Comparison of ENCODE assay signal across 25 cellular contexts in genomic region chr14:69378274-69378673, GRCh38. TPM values are rescaled to one million over a fixed set of nuclear protein-coding genes. Genes with fewer than 3 reads are reported as not detected.
DNase-seq lines count a peak whose midpoint lies in the region; ATAC-seq, FAIRE-seq and TF ChIP-seq lines count a peak whose summit lies in the region.
"Had no signal": no experiment of that assay in that cellular context is flagged by ENCODE, and none has a peak within 500 bp of the region (broad histone marks: within the 10 kb centered on the region; RNA-seq: fewer than 3 reads in every experiment).

No MANE protein-coding gene starts in this region.

- H3K36me3 ChIP-seq in HEK293 (ENCODE audit: control insufficient read depth in 2 of 2, insufficient read depth in 1 of 2, low read length in 2 of 2) (peaks cover 66 to 75% of the 10 kb centered on the region in 2 experiments), GM12878 (ENCODE audit: control insufficient read depth in 2 of 2, insufficient read depth in 2 of 2, low read length in 1 of 2) (peaks cover 1 to 35% of the 10 kb centered on the region in 2 experiments), parathyroid adenoma (ENCODE audit: control insufficient read depth, insufficient read depth, low read length) (no peaks in the 10 kb centered on the region)

- TF ChIP-seq POLR2A in GM12878 (IDR thresholded peaks at IDR 0.05; ENCODE audit: low read depth, low read length) = no peak
- no peak for TF ChIP-seq POLR2A in GM18505 (IDR thresholded peaks at IDR 0.05; ENCODE audit: borderline replicate concordance, extremely low read depth, insufficient read depth, insufficient read length)

- POLR2A ChIA-PET in HEK293 (lab: Yijun Ruan, JAX) (no interaction called here), GM12878 (lab: Charles Lee) (interaction anchor here (2.8 kb wide), 1 partner anchor 9 kb away, joined by 8 read pairs; no protein-coding TSS in a partner anchor)

- peaks cover 89% of the 10 kb centered on the region for H3K36me3 Mint-ChIP-seq in activated T-cell treated with anti-CD3 and anti-CD28 coated beads, Interleukin-2, amount 50 U/mL, for 24 hours (ENCODE audit: low read depth)
- H3K36me3 Mint-ChIP-seq in activated T-cell treated with anti-CD3 and anti-CD28 coated beads, Interleukin-2, amount 50 U/mL, for 72 hours (ENCODE audit: insufficient read depth in 2 of 2) = peaks cover 20 to 33% of the 10 kb centered on the region in 2 donors

- H3K9me3 ChIP-seq in HEK293 (ENCODE audit: control insufficient read depth, insufficient read depth, low read depth, low read length) = no peaks in the 10 kb centered on the region
- H3K9me3 ChIP-seq in GM12878 (replicated peaks; ENCODE audit: control insufficient read depth, insufficient read depth, low read length) = no peaks in the 10 kb centered on the region
- no peaks in the 10 kb centered on the region for H3K9me3 ChIP-seq in parathyroid adenoma (ENCODE audit: control insufficient read depth, low read length)
- H3K9me3 ChIP-seq: BE2C had no signal

- BruUV-seq in GM12878 (replicated peaks; lab: Mats Ljungman, UMichigan) = no TSS peak

- H3K79me2 ChIP-seq in GM12878 (ENCODE audit: control insufficient read depth, insufficient read depth, low read length) = peaks cover 11% of the 10 kb centered on the region
- peaks cover 9% of the 10 kb centered on the region for H3K79me2 ChIP-seq in parathyroid adenoma

- WGBS in GM12878 (ENCODE audit: insufficient coverage, insufficient replicate concordance, low lambda C conversion rate, missing lambda C conversion rate) = 89% methylated on average over 2 of the region's 2 CpGs

- FAIRE-seq in GM12878 (lab: Jason Lieb, UNC) = no peak
- FAIRE-seq: GM12891 had no signal

- DNase-seq in activated T-cell treated with anti-CD3 and anti-CD28 coated beads, Interleukin-2, amount 50 U/mL, for 24 hours = no peak
- DNase-seq in activated T-cell treated with anti-CD3 and anti-CD28 coated beads, Interleukin-2, amount 50 U/mL, for 72 hours = no peak
- no peak for DNase-seq in GM12878 (ENCODE audit: low read depth, low spot score)
- no peak for DNase-seq in activated CD4-positive, alpha-beta T cell treated with anti-CD3 and anti-CD28 coated beads, Interleukin-2, amount 50 U/mL, for 4 hours
- DNase-seq: 8988T, ACHN, BE2C, DMS53, EL, GDM1, H7, KBM-7, MM.1S, NCI-H2029 treated with DMSO at 0.1 percent for 48 hours, NCI-H446 treated with DMSO at 0.1 percent for 48 hours, NCI-H526, NCI-H82, PC-9, SJCRH30 had no signal

- H3K27me3 ChIP-seq in GM12878 (replicated peaks in 1 of 2; ENCODE audit: control insufficient read depth in 2 of 2, insufficient read depth in 2 of 2, low read length in 1 of 2) (no peaks in the 10 kb centered on the region), parathyroid adenoma (ENCODE audit: control insufficient read depth, insufficient read depth, low read length) (no peaks in the 10 kb centered on the region)
- H3K27me3 ChIP-seq: BE2C, SJCRH30 had no signal

- no peak for TF ChIP-seq EP300 in GM12878 (IDR thresholded peaks at IDR 0.05; ENCODE audit: borderline replicate concordance in 1 of 2, control insufficient read depth in 1 of 2, low read depth in 2 of 2, low read length in 2 of 2)

- no peaks in the 10 kb centered on the region for H3K27me3 Mint-ChIP-seq in activated T-cell treated with anti-CD3 and anti-CD28 coated beads, Interleukin-2, amount 50 U/mL, for 24 hours
- no peaks in the 10 kb centered on the region for H3K27me3 Mint-ChIP-seq in activated T-cell treated with anti-CD3 and anti-CD28 coated beads, Interleukin-2, amount 50 U/mL, for 72 hours (ENCODE audit: low read depth)

- SMC1A ChIA-PET in GM12878 (lab: Charles Lee; ENCODE audit: uncharacterized antibody, unreplicated experiment) = interaction anchor here (0.9 to 1.7 kb wide), 5 partner anchors 9 to 81 kb away, joined by 3 to 5 read pairs (median 3); no protein-coding TSS in a partner anchor

- peak overlapping the region; percentile 26 for H3K27ac Mint-ChIP-seq in activated T-cell treated with anti-CD3 and anti-CD28 coated beads, Interleukin-2, amount 50 U/mL, for 24 hours
- no peak overlapping the region for H3K27ac Mint-ChIP-seq in activated T-cell treated with anti-CD3 and anti-CD28 coated beads, Interleukin-2, amount 50 U/mL, for 72 hours

- H2AFZ ChIP-seq in GM12878 (ENCODE audit: control insufficient read depth, low read depth, low read length) = no peak overlapping the region
- H2AFZ ChIP-seq in parathyroid adenoma = no peak overlapping the region
- H2AFZ ChIP-seq: PC-9 had no signal

- H4K20me1 ChIP-seq in GM12878 (ENCODE audit: control insufficient read depth, insufficient read depth) = no peaks in the 10 kb centered on the region

- peaks cover 15% of the 10 kb centered on the region for H3K4me1 Mint-ChIP-seq in activated T-cell treated with anti-CD3 and anti-CD28 coated beads, Interleukin-2, amount 50 U/mL, for 24 hours (ENCODE audit: low read depth)
- H3K4me1 Mint-ChIP-seq in activated T-cell treated with anti-CD3 and anti-CD28 coated beads, Interleukin-2, amount 50 U/mL, for 72 hours (ENCODE audit: low read depth) = peaks cover 14% of the 10 kb centered on the region

- ATAC-seq in activated T-cell treated with anti-CD3 and anti-CD28 coated beads, Interleukin-2, amount 50 U/mL, for 72 hours (replicated peaks in 1 of 2) = no peak
- peak; percentile 18; the same call in 1 of the 3 replicates for ATAC-seq in GM12878
- no peak for ATAC-seq in HG03039 (IDR thresholded peaks at IDR 0.05; ENCODE audit: unreplicated experiment)
- no peak for ATAC-seq in GM18505 (IDR thresholded peaks at IDR 0.05; ENCODE audit: unreplicated experiment)
- ATAC-seq: Right ventricle myocardium inferior had no signal

- no peak overlapping the region for H3K4me3 Mint-ChIP-seq in activated T-cell treated with anti-CD3 and anti-CD28 coated beads, Interleukin-2, amount 50 U/mL, for 24 hours
- H3K4me3 Mint-ChIP-seq in activated T-cell treated with anti-CD3 and anti-CD28 coated beads, Interleukin-2, amount 50 U/mL, for 72 hours = no peak overlapping the region

- intact Hi-C loops in GM12878 (cut with micrococcal nuclease; ENCODE audit: unreplicated experiment) = no loop called here

- in situ Hi-C loops in GM12878 (cut with MboI) = no loop called here

- H3K4me1 ChIP-seq in HEK293 (ENCODE audit: control insufficient read depth, insufficient read depth, low read length) = no peaks in the 10 kb centered on the region
- no peaks in the 10 kb centered on the region for H3K4me1 ChIP-seq in GM12878 (ENCODE audit: control insufficient read depth, insufficient read depth, low read length)
- H3K4me1 ChIP-seq in parathyroid adenoma = peaks cover 2% of the 10 kb centered on the region
- H3K4me1 ChIP-seq: BE2C, SJCRH30 had no signal

- H3K4me3 ChIP-seq in HEK293 (ENCODE audit: low read depth, low read length) (no peak overlapping the region), GM12878 (no peak overlapping the region), parathyroid adenoma (ENCODE audit: low read depth, low read length) (no peak overlapping the region)
- H3K4me3 ChIP-seq: PC-9, SJCRH30 had no signal

- CTCF ChIA-PET in HEK293 (lab: Yijun Ruan, JAX) (interaction anchor here (0.7 kb wide), 1 partner anchor 121 kb away, joined by 3 read pairs; no protein-coding TSS in a partner anchor), GM12878 (lab: Yijun Ruan, JAX) (interaction anchor here (1.3 kb wide), 1 partner anchor 12 kb away, joined by 4 read pairs; no protein-coding TSS in a partner anchor)

- no peak for TF ChIP-seq RAD21 in GM12878 (IDR thresholded peaks at IDR 0.05; ENCODE audit: insufficient read depth, low read depth, low read length)

- peaks cover 2% of the 10 kb centered on the region for H3K9me3 Mint-ChIP-seq in activated T-cell treated with anti-CD3 and anti-CD28 coated beads, Interleukin-2, amount 50 U/mL, for 24 hours
- peaks cover 3 to 5% of the 10 kb centered on the region in 2 donors for H3K9me3 Mint-ChIP-seq in activated T-cell treated with anti-CD3 and anti-CD28 coated beads, Interleukin-2, amount 50 U/mL, for 72 hours

- no peak overlapping the region for H3K4me2 ChIP-seq in GM12878 (ENCODE audit: control insufficient read depth, insufficient read depth)
- no peak overlapping the region for H3K4me2 ChIP-seq in parathyroid adenoma (ENCODE audit: low read length)
- H3K4me2 ChIP-seq: PC-9 had no signal

- H3K9ac ChIP-seq in GM12878 (ENCODE audit: control insufficient read depth, insufficient read depth, low read length) (no peak overlapping the region), parathyroid adenoma (no peak overlapping the region)

- TF ChIP-seq CTCF in HEK293 (tag by site-specific recombination; IDR thresholded peaks at IDR 0.05) (no peak), GM12878 (IDR thresholded peaks at IDR 0.05 in 2 of 3, conservative IDR thresholded peaks at IDR 0.05 in 1 of 3; ENCODE audit: control insufficient read depth in 2 of 3, extremely low read depth in 1 of 3, insufficient read depth in 1 of 3, low read depth in 3 of 3, low read length in 3 of 3) (no peak), parathyroid adenoma (IDR thresholded peaks at IDR 0.05) (no peak)

- RAD21 ChIA-PET in GM12878 (lab: Charles Lee; ENCODE audit: unreplicated experiment) = interaction anchor here (0.7 to 1.6 kb wide), 4 partner anchors 12 to 64 kb away, joined by 3 to 8 read pairs (median 3); no protein-coding TSS in a partner anchor

- H3K27ac ChIP-seq in HEK293 (ENCODE audit: extremely low read depth, low read depth, low read length) = no peak overlapping the region
- H3K27ac ChIP-seq in GM12878 (ENCODE audit: control insufficient read depth, insufficient read depth) = no peak overlapping the region
- H3K27ac ChIP-seq in parathyroid adenoma = peak overlapping the region; percentile 45
- H3K27ac ChIP-seq: PC-9, SJCRH30 had no signal

RNA-seq across cellular contexts. Expression of gene ERH, which starts 19.8 kb away (rescaled TPM):
- total RNA-seq in activated T-cell treated with anti-CD3 and anti-CD28 coated beads, Interleukin-2, amount 50 U/mL, for 72 hours = 100 to 1,000 TPM; 215 to 231 TPM
- total RNA-seq in GM12878 (2013; cell fraction: nucleolus; rRNA removed) = 77.0 and 96.5 TPM in 2 replicates
- total RNA-seq in GM12878 (2014; rRNA removed) (236 and 275 TPM in 2 replicates), GM12878 (2014; rRNA removed; fragmentation: Illumina TruSeq; extraction: Trizol) (440 and 441 TPM in 2 replicates), GM12878 (2021) (375 and 388 TPM in 2 replicates)
- polyA plus RNA-seq in GM12878 (2011; ENCODE audit: low read depth) = 97.7 TPM
- polyA plus RNA-seq in GM12878 (2011; rRNA removed) (491 and 785 TPM in 2 replicates), GM12878 (2014; fragmentation: Illumina TruSeq; extraction: Trizol) (390 and 413 TPM in 2 replicates), GM12878 (2014; fragmentation: Nextera tagmentation; extraction: Ambion mirVana) (100 to 1,000 TPM; 538 to 852 TPM), GM12878 (2014; rRNA removed) (269 and 302 TPM in 2 replicates), GM12878 (2016; fragmentation: Nextera tagmentation; extraction: Ambion mirVana) (100 to 1,000 TPM; 255 to 334 TPM)
- 225 and 239 TPM in 2 replicates for polyA plus RNA-seq in GM12878 (2011; cell fraction: cytosol; rRNA removed)
- 76.8 and 103 TPM in 2 replicates for polyA plus RNA-seq in GM12878 (2011; cell fraction: nucleus; rRNA removed)
- polyA plus RNA-seq in GM12878 (2012) = 230 and 359 TPM in 2 replicates
- polyA minus RNA-seq in GM12878 (2011; rRNA and poly(A)+ RNA removed) = 120 and 155 TPM in 2 replicates
- polyA minus RNA-seq in GM12878 (2011; cell fraction: cytosol; rRNA and poly(A)+ RNA removed) = 134 and 182 TPM in 2 replicates
- polyA minus RNA-seq in GM12878 (2011; cell fraction: nucleus; rRNA and poly(A)+ RNA removed) = 48.6 and 71.8 TPM in 2 replicates

RNA-seq across cellular contexts. Expression of gene SLC39A9, which starts 20.2 kb away (rescaled TPM):
- total RNA-seq in activated T-cell treated with anti-CD3 and anti-CD28 coated beads, Interleukin-2, amount 50 U/mL, for 72 hours = 10 to 100 TPM; 85.8 to 93.3 TPM
- 143 and 144 TPM in 2 replicates for total RNA-seq in GM12878 (2013; cell fraction: nucleolus; rRNA removed)
- 66.3 and 76.5 TPM in 2 replicates for total RNA-seq in GM12878 (2014; rRNA removed)
- 65.4 and 69.1 TPM in 2 replicates for total RNA-seq in GM12878 (2014; rRNA removed; fragmentation: Illumina TruSeq; extraction: Trizol)
- total RNA-seq in GM12878 (2021) = 55.8 and 58.7 TPM in 2 replicates
- 33.5 TPM for polyA plus RNA-seq in GM12878 (2011; ENCODE audit: low read depth)
- 109 and 121 TPM in 2 replicates for polyA plus RNA-seq in GM12878 (2011; rRNA removed)
- polyA plus RNA-seq in GM12878 (2011; cell fraction: cytosol; rRNA removed) = 76.2 and 79.0 TPM in 2 replicates
- polyA plus RNA-seq in GM12878 (2011; cell fraction: nucleus; rRNA removed) = 58.8 and 86.5 TPM in 2 replicates
- 33.8 and 41.8 TPM in 2 replicates for polyA plus RNA-seq in GM12878 (2012)
- 50.2 and 58.3 TPM in 2 replicates for polyA plus RNA-seq in GM12878 (2014; fragmentation: Illumina TruSeq; extraction: Trizol)
- 10 to 100 TPM; 19.9 to 29.5 TPM for polyA plus RNA-seq in GM12878 (2014; fragmentation: Nextera tagmentation; extraction: Ambion mirVana)
- polyA plus RNA-seq in GM12878 (2014; rRNA removed) = 35.1 and 40.9 TPM in 2 replicates
- 10 to 100 TPM; 40.8 to 43.7 TPM for polyA plus RNA-seq in GM12878 (2016; fragmentation: Nextera tagmentation; extraction: Ambion mirVana)
- 237 and 247 TPM in 2 replicates for polyA minus RNA-seq in GM12878 (2011; rRNA and poly(A)+ RNA removed)
- 43.0 and 56.1 TPM in 2 replicates for polyA minus RNA-seq in GM12878 (2011; cell fraction: cytosol; rRNA and poly(A)+ RNA removed)
- 41.6 and 49.9 TPM in 2 replicates for polyA minus RNA-seq in GM12878 (2011; cell fraction: nucleus; rRNA and poly(A)+ RNA removed)
